Comparison of ENCODE assay signal across 1 cellular context in genomic region chr12:89707992-89708792, GRCh38.
A peak's percentile ranks its signal among the peaks of the same experiment; 100 is the strongest.
TF ChIP-seq lines count a peak whose summit lies in the region.

No MANE protein-coding gene starts in this region.

TF ChIP-seq in HepG2, 621 proteins besides CTCF, POLR2A, EP300 and RAD21 (continued from another document):
- TF ChIP-seq ZNF276 (CRISPR knock-in tag; IDR thresholded peaks at IDR 0.05; ENCODE audit: low read depth), result no peak
- no peak for TF ChIP-seq DRAP1 (CRISPR knock-in tag; IDR thresholded peaks at IDR 0.05)
- no peak for TF ChIP-seq ZNF792 (CRISPR knock-in tag; IDR thresholded peaks at IDR 0.05)
- TF ChIP-seq ZNF34 (CRISPR knock-in tag; IDR thresholded peaks at IDR 0.05; ENCODE audit: borderline replicate concordance), result no peak
- no peak for TF ChIP-seq MAFK (conservative IDR thresholded peaks at IDR 0.05 in 1 of 2, IDR thresholded peaks at IDR 0.05 in 1 of 2; ENCODE audit: low read length in 2 of 2)
- TF ChIP-seq ZNF431 (CRISPR knock-in tag; IDR thresholded peaks at IDR 0.05; ENCODE audit: borderline replicate concordance, low read depth), result no peak
- TF ChIP-seq RARA (CRISPR knock-in tag; IDR thresholded peaks at IDR 0.05), result no peak
- no peak for TF ChIP-seq AHR (CRISPR knock-in tag; IDR thresholded peaks at IDR 0.05)
- TF ChIP-seq ARID2 (CRISPR knock-in tag; IDR thresholded peaks at IDR 0.05; ENCODE audit: borderline replicate concordance), result peak; percentile 16; the same call in 1 of the 2 replicates
- peak; percentile 57; the same call in 1 of the 2 replicates for TF ChIP-seq ZFP91 (CRISPR knock-in tag; IDR thresholded peaks at IDR 0.05; ENCODE audit: borderline replicate concordance)
- no peak for TF ChIP-seq SOX5 (CRISPR knock-in tag; IDR thresholded peaks at IDR 0.05; ENCODE audit: borderline replicate concordance)
- TF ChIP-seq FOXC1 (CRISPR knock-in tag; IDR thresholded peaks at IDR 0.05; ENCODE audit: borderline replicate concordance), result peak; percentile 21
- no peak for TF ChIP-seq CEBPG (CRISPR knock-in tag; IDR thresholded peaks at IDR 0.05)
- TF ChIP-seq ZNF589 (CRISPR knock-in tag; conservative IDR thresholded peaks at IDR 0.05), result no peak; the same call in 1 of the 2 replicates
- TF ChIP-seq SALL2 (CRISPR knock-in tag; IDR thresholded peaks at IDR 0.05), result peak; percentile 42; the same call in 1 of the 2 replicates
- peak; percentile 39; the same call in 1 of the 2 replicates for TF ChIP-seq SRY (CRISPR knock-in tag; IDR thresholded peaks at IDR 0.05)
- no peak for TF ChIP-seq GTF3A (CRISPR knock-in tag; conservative IDR thresholded peaks at IDR 0.05)
- TF ChIP-seq ZNF784 (CRISPR knock-in tag; IDR thresholded peaks at IDR 0.05; ENCODE audit: borderline replicate concordance), result no peak; the same call in 1 of the 2 replicates
- TF ChIP-seq LCORL (IDR thresholded peaks at IDR 0.05), result no peak
- TF ChIP-seq LCORL (CRISPR knock-in tag; IDR thresholded peaks at IDR 0.05), result no peak
- peak; percentile 89; the same call in 1 of the 2 replicates for TF ChIP-seq ZSCAN20 (CRISPR knock-in tag; IDR thresholded peaks at IDR 0.05; ENCODE audit: borderline replicate concordance)
- no peak for TF ChIP-seq NR1H2 (CRISPR knock-in tag; IDR thresholded peaks at IDR 0.05; ENCODE audit: borderline replicate concordance, low read depth)
- TF ChIP-seq CSRNP2 (CRISPR knock-in tag; conservative IDR thresholded peaks at IDR 0.05; ENCODE audit: low read depth), result no peak
- TF ChIP-seq TAF1 (CRISPR knock-in tag; IDR thresholded peaks at IDR 0.05), result peak; percentile 81; the same call in 1 of the 2 replicates
- no peak for TF ChIP-seq ZSCAN22 (CRISPR knock-in tag; IDR thresholded peaks at IDR 0.05)
- TF ChIP-seq ZNF10 (CRISPR knock-in tag; IDR thresholded peaks at IDR 0.05; ENCODE audit: borderline replicate concordance, low read depth), result no peak
- peak; percentile 19 for TF ChIP-seq KMT2A (CRISPR knock-in tag; IDR thresholded peaks at IDR 0.05)
- TF ChIP-seq ZNF816 (CRISPR knock-in tag; IDR thresholded peaks at IDR 0.05; ENCODE audit: borderline replicate concordance), result 0 out of 2 replicates have a peak, but pooled peaks have one; percentile 16
- TF ChIP-seq HBP1 (CRISPR knock-in tag; IDR thresholded peaks at IDR 0.05; ENCODE audit: low read depth), result peak; percentile 60; the same call in 1 of the 2 replicates
- TF ChIP-seq JARID2 (CRISPR knock-in tag; IDR thresholded peaks at IDR 0.05; ENCODE audit: insufficient replicate concordance), result no peak
- peak; percentile 41; the same call in 1 of the 2 replicates for TF ChIP-seq NKX3-1 (CRISPR knock-in tag; IDR thresholded peaks at IDR 0.05)
- TF ChIP-seq ZNF598 (CRISPR knock-in tag; IDR thresholded peaks at IDR 0.05; ENCODE audit: borderline replicate concordance), result 0 out of 2 replicates have a peak, but pooled peaks have one; percentile 6
- peak; percentile 16; the same call in 1 of the 2 replicates for TF ChIP-seq ZNF790 (CRISPR knock-in tag; IDR thresholded peaks at IDR 0.05; ENCODE audit: borderline replicate concordance)
